8 cellular contexts compared by ENCODE assay signal in genomic region chr16:29318575-29318974, GRCh38.
DNase-seq lines count a peak whose midpoint lies in the region; ATAC-seq and TF ChIP-seq lines count a peak whose summit lies in the region.
"Not testable (repeated sequence)": the region's sequence is repeated elsewhere in the genome, so short reads cannot be mapped to it uniquely, and the experiment has no call there.

No MANE protein-coding gene starts in this region.

- not testable (repeated sequence) for H3K27me3 Mint-ChIP-seq in HFFc6 (ENCODE audit: insufficient read depth); activated CD8-positive, alpha-beta memory T cell treated with anti-CD3 and anti-CD28 coated beads, Interleukin-2, amount 10 ng/mL, durations not matched to agents 7 days and 5 days; neural crest cell (ENCODE audit: low read depth); stimulated activated naive CD8-positive, alpha-beta T cell treated with anti-CD3 and anti-CD28 coated beads, Interleukin-15, amount 100 ng/mL, for 72 hours
- H3K27me3 Mint-ChIP-seq in dendritic cell treated with granulocyte-macrophage colony-stimulating factor and Interleukin-4, amounts not matched to agents 40 ng/mL and 50 ng/mL, for 4 days = peaks cover 26% of the 10 kb centered on the region

- not testable (repeated sequence) for H3K36me3 Mint-ChIP-seq in HFFc6 (ENCODE audit: low read depth); activated CD8-positive, alpha-beta memory T cell treated with anti-CD3 and anti-CD28 coated beads, Interleukin-2, amount 10 ng/mL, durations not matched to agents 7 days and 5 days; dendritic cell treated with granulocyte-macrophage colony-stimulating factor and Interleukin-4, amounts not matched to agents 40 ng/mL and 50 ng/mL, for 4 days (ENCODE audit: low read depth); neural crest cell (ENCODE audit: low read depth)

- DNase-seq in AG09319 (ENCODE audit: extremely low read depth, low read depth) (peak; percentile 18), HFFc6 (peak; percentile 65), RKO (ENCODE audit: low spot score) (peak; percentile 38), left ventricle myocardium superior (peak; percentile 63)
- DNase-seq in activated CD8-positive, alpha-beta memory T cell treated with anti-CD3 and anti-CD28 coated beads, Interleukin-2, amount 10 ng/mL, durations not matched to agents 7 days and 5 days; neural crest cell (ENCODE audit: low read depth, low spot score): not testable (repeated sequence)
- peak in 1 of 2 donors; percentile 26 for DNase-seq in stimulated activated naive CD8-positive, alpha-beta T cell treated with anti-CD3 and anti-CD28 coated beads, Interleukin-15, amount 100 ng/mL, for 72 hours

- H3K4me1 Mint-ChIP-seq in HFFc6 (ENCODE audit: low read depth) = peaks cover 19% of the 10 kb centered on the region
- H3K4me1 Mint-ChIP-seq in activated CD8-positive, alpha-beta memory T cell treated with anti-CD3 and anti-CD28 coated beads, Interleukin-2, amount 10 ng/mL, durations not matched to agents 7 days and 5 days = not testable (repeated sequence)
- peaks cover 28% of the 10 kb centered on the region for H3K4me1 Mint-ChIP-seq in dendritic cell treated with granulocyte-macrophage colony-stimulating factor and Interleukin-4, amounts not matched to agents 40 ng/mL and 50 ng/mL, for 4 days (ENCODE audit: low read depth)
- peaks cover 74% of the 10 kb centered on the region for H3K4me1 Mint-ChIP-seq in neural crest cell
- H3K4me1 Mint-ChIP-seq in stimulated activated naive CD8-positive, alpha-beta T cell treated with anti-CD3 and anti-CD28 coated beads, Interleukin-15, amount 100 ng/mL, for 72 hours = peaks cover 21% of the 10 kb centered on the region

- peak overlapping the region; percentile 65 for H3K4me3 Mint-ChIP-seq in HFFc6
- not testable (repeated sequence) for H3K4me3 Mint-ChIP-seq in activated CD8-positive, alpha-beta memory T cell treated with anti-CD3 and anti-CD28 coated beads, Interleukin-2, amount 10 ng/mL, durations not matched to agents 7 days and 5 days; dendritic cell treated with granulocyte-macrophage colony-stimulating factor and Interleukin-4, amounts not matched to agents 40 ng/mL and 50 ng/mL, for 4 days; neural crest cell
- H3K4me3 Mint-ChIP-seq in stimulated activated naive CD8-positive, alpha-beta T cell treated with anti-CD3 and anti-CD28 coated beads, Interleukin-15, amount 100 ng/mL, for 72 hours = peak overlapping the region in 1 of 2 donors; percentile 49

- ATAC-seq in activated CD8-positive, alpha-beta memory T cell treated with anti-CD3 and anti-CD28 coated beads, Interleukin-2, amount 10 ng/mL, durations not matched to agents 7 days and 5 days = peak; percentile 53
- ATAC-seq in left ventricle myocardium superior = peak; percentile 75
- ATAC-seq in stimulated activated naive CD8-positive, alpha-beta T cell treated with anti-CD3 and anti-CD28 coated beads, Interleukin-15, amount 100 ng/mL, for 72 hours = peak; percentile 79

- intact Hi-C loops in dendritic cell treated with granulocyte-macrophage colony-stimulating factor and Interleukin-4, amounts not matched to agents 40 ng/mL and 50 ng/mL, for 4 days (cut with micrococcal nuclease); left ventricle myocardium superior (cut with micrococcal nuclease): not testable (repeated sequence)

- H3K9me3 Mint-ChIP-seq in HFFc6; activated CD8-positive, alpha-beta memory T cell treated with anti-CD3 and anti-CD28 coated beads, Interleukin-2, amount 10 ng/mL, durations not matched to agents 7 days and 5 days (ENCODE audit: low read depth); dendritic cell treated with granulocyte-macrophage colony-stimulating factor and Interleukin-4, amounts not matched to agents 40 ng/mL and 50 ng/mL, for 4 days; neural crest cell; stimulated activated naive CD8-positive, alpha-beta T cell treated with anti-CD3 and anti-CD28 coated beads, Interleukin-15, amount 100 ng/mL, for 72 hours: not testable (repeated sequence)

- H3K27ac Mint-ChIP-seq in HFFc6 (peak overlapping the region; percentile 64), neural crest cell (ENCODE audit: unreplicated experiment) (peak overlapping the region; percentile 94)
- not testable (repeated sequence) for H3K27ac Mint-ChIP-seq in activated CD8-positive, alpha-beta memory T cell treated with anti-CD3 and anti-CD28 coated beads, Interleukin-2, amount 10 ng/mL, durations not matched to agents 7 days and 5 days; stimulated activated naive CD8-positive, alpha-beta T cell treated with anti-CD3 and anti-CD28 coated beads, Interleukin-15, amount 100 ng/mL, for 72 hours
- peak overlapping the region; percentile 45 for H3K27ac Mint-ChIP-seq in dendritic cell treated with granulocyte-macrophage colony-stimulating factor and Interleukin-4, amounts not matched to agents 40 ng/mL and 50 ng/mL, for 4 days

- CTCF ChIA-PET in activated CD8-positive, alpha-beta memory T cell treated with anti-CD3 and anti-CD28 coated beads, Interleukin-2, amount 10 ng/mL, durations not matched to agents 7 days and 5 days (lab: Charles Lee) = not testable (repeated sequence)

- TF ChIP-seq CTCF in AG09319 (IDR thresholded peaks at IDR 0.05; ENCODE audit: low read depth, low read length) (peak; percentile 15), HFFc6 (IDR thresholded peaks at IDR 0.05) (0 out of 2 replicates have a peak, but pooled peaks have one; percentile 10)
- not testable (repeated sequence) for TF ChIP-seq CTCF in neural crest cell (conservative IDR thresholded peaks at IDR 0.05)
